In genomic region chr1:2154022-2154421, GRCh38 we compare ENCODE assay signal across 9 cellular contexts.
"Had no signal": no experiment of that assay in that cellular context is flagged by ENCODE, and none has a peak within 500 bp of the region (broad histone marks: within the 10 kb centered on the region; RNA-seq: fewer than 3 reads in every experiment).

No MANE protein-coding gene starts in this region.

- H3K27ac Mint-ChIP-seq: GM23338, HFFc6 had no signal

- H3K4me1 Mint-ChIP-seq: GM23338, H9 had no signal

- H3K9me3 Mint-ChIP-seq: GM23338, H9, HFFc6 had no signal

- ATAC-seq: GM23338, HCT116 had no signal

- H3K4me3 Mint-ChIP-seq: GM23338, H9, HFFc6 had no signal

- H3K27ac ChIP-seq: GM23248 had no signal

- DNase-seq: GM23248, GOT3, H7, H9, HCEC 1CT, HFFc6 had no signal

- H3K4me1 ChIP-seq: HAP-1 had no signal

- H3K4me3 ChIP-seq: GM23248, GM23338, HAP-1 had no signal

- H3K9me3 ChIP-seq: HAP-1 had no signal
